ENCODE assay signal across 32 cellular contexts in the genomic region with DNA sequence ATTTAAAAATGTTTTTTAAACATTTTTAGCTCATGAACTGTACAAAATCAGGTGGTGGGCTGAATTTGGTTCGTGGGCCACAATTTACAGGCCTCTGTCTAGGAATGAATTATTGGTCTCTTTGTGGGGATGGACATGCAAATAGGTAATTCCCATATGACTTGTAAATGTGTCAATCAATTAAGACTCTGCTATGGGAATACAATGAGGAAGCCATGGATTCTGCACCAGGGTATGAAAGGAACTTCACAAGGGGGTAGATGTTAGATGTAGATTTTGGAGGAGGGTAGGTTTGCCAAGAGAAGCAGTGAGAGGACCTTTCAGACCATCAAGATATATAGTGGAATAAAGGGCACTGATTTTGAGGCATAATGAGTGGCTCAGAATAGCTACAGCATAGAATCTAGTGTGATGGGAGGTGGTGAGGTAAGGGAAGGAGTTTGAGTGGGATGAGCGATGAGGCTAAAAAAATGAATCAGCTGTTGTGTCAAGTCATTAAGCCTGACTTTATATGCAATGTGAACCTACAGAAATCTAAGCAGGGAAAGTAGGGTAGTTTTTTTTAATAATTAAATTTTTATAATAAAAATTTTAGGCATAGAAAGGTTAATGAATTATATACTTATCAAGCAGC. TPM values are rescaled to one million over a fixed set of nuclear protein-coding genes. Genes with fewer than 3 reads are reported as not detected.
"Had no signal": no experiment of that assay in that cellular context is flagged by ENCODE, and none has a peak within 500 bp of the region (broad histone marks: within the 10 kb centered on the region; RNA-seq: fewer than 3 reads in every experiment).

No MANE protein-coding gene starts in this region.

- H3K4me3 ChIP-seq: coronary artery, dorsolateral prefrontal cortex, esophagus muscularis mucosa, gastrocnemius medialis, heart left ventricle had no signal

- H3K4me1 ChIP-seq: esophagus muscularis mucosa, gastrocnemius medialis, heart left ventricle had no signal

- H3K4me3 Mint-ChIP-seq: activated B cell treated with CpG ODN at 0.5 μM for 24 hours; activated CD8-positive, alpha-beta T cell treated with anti-CD3 and anti-CD28 coated beads for 36 hours; activated naive CD4-positive, alpha-beta T cell treated with anti-CD3 and anti-CD28 coated beads, Interleukin-2, amount 10 ng/mL, durations not matched to agents 7 days and 5 days; activated naive CD8-positive, alpha-beta T cell treated with anti-CD3 and anti-CD28 coated beads, Interleukin-2, amount 10 ng/mL, durations not matched to agents 7 days and 5 days; activated T-cell treated with anti-CD3 and anti-CD28 coated beads, Interleukin-2, amount 50 U/mL, for 4 hours; activated T-helper 1 cell treated with anti-CD3 and anti-CD28 coated beads, Interleukin-12 subunit alpha, Interleukin-12 subunit beta, Interleukin-2, Interleukin-4 antibody, amounts not matched to agents 30 ng/mL and 10 ng/mL and 1 ng/mL, durations not matched to agents 14 hours and 24 hours and 36 hours; central memory CD8-positive, alpha-beta T cell; dendritic cell treated with granulocyte-macrophage colony-stimulating factor and Interleukin-4, amounts not matched to agents 40 ng/mL and 50 ng/mL, for 4 days; endodermal cell; T-helper 17 cell; T-helper 2 cell treated with Interferon-gamma antibody and Interleukin-4, amounts not matched to agents 5 μg/mL and 100 μg/mL, for 36 hours had no signal

- H3K27ac Mint-ChIP-seq: activated B cell treated with CpG ODN at 0.5 μM for 24 hours; activated CD8-positive, alpha-beta T cell treated with anti-CD3 and anti-CD28 coated beads for 36 hours; activated naive CD4-positive, alpha-beta T cell treated with anti-CD3 and anti-CD28 coated beads, Interleukin-2, amount 10 ng/mL, durations not matched to agents 7 days and 5 days; activated naive CD4-positive, alpha-beta T cell treated with anti-CD3 and anti-CD28 coated beads, Interleukin-2, amount 50 U/mL, for 72 hours; activated naive CD8-positive, alpha-beta T cell treated with anti-CD3 and anti-CD28 coated beads, Interleukin-2, amount 10 ng/mL, durations not matched to agents 7 days and 5 days; activated T-helper 1 cell treated with anti-CD3 and anti-CD28 coated beads, Interleukin-12 subunit alpha, Interleukin-12 subunit beta, Interleukin-2, Interleukin-4 antibody, amounts not matched to agents 30 ng/mL and 10 ng/mL and 1 ng/mL, durations not matched to agents 14 hours and 24 hours and 36 hours; dendritic cell treated with granulocyte-macrophage colony-stimulating factor and Interleukin-4, amounts not matched to agents 40 ng/mL and 50 ng/mL, for 4 days; endodermal cell; T-helper 17 cell; T-helper 2 cell treated with Interferon-gamma antibody and Interleukin-4, amounts not matched to agents 5 μg/mL and 100 μg/mL, for 36 hours had no signal

- FAIRE-seq: astrocyte, bronchial epithelial cell had no signal

- H3K4me1 Mint-ChIP-seq: activated B cell treated with CpG ODN at 0.5 μM for 24 hours; activated naive CD4-positive, alpha-beta T cell treated with anti-CD3 and anti-CD28 coated beads, Interleukin-2, amount 10 ng/mL, durations not matched to agents 7 days and 5 days; activated naive CD8-positive, alpha-beta T cell treated with anti-CD3 and anti-CD28 coated beads, Interleukin-2, amount 10 ng/mL, durations not matched to agents 7 days and 5 days; central memory CD8-positive, alpha-beta T cell; endodermal cell; T-helper 17 cell had no signal

- H3K27me3 ChIP-seq: gastrocnemius medialis had no signal

- H3K9me3 ChIP-seq: esophagus muscularis mucosa, gastrocnemius medialis, heart left ventricle had no signal

- H3K36me3 Mint-ChIP-seq: activated naive CD4-positive, alpha-beta T cell treated with anti-CD3 and anti-CD28 coated beads, Interleukin-2, amount 10 ng/mL, durations not matched to agents 7 days and 5 days; activated naive CD4-positive, alpha-beta T cell treated with anti-CD3 and anti-CD28 coated beads, Interleukin-2, amount 50 U/mL, for 72 hours; activated naive CD8-positive, alpha-beta T cell treated with anti-CD3 and anti-CD28 coated beads, Interleukin-2, amount 10 ng/mL, durations not matched to agents 7 days and 5 days had no signal

- H3K36me3 ChIP-seq: brain microvascular endothelial cell, esophagus muscularis mucosa, gastrocnemius medialis, heart left ventricle, WERI-Rb-1 had no signal

- H3K27ac ChIP-seq: brain microvascular endothelial cell, coronary artery, dorsolateral prefrontal cortex, esophagus muscularis mucosa, foreskin keratinocyte, gastrocnemius medialis, heart left ventricle, WERI-Rb-1 had no signal

- H3K9me3 Mint-ChIP-seq: activated B cell treated with CpG ODN at 0.5 μM for 24 hours; activated CD8-positive, alpha-beta T cell treated with anti-CD3 and anti-CD28 coated beads for 36 hours; activated naive CD4-positive, alpha-beta T cell treated with anti-CD3 and anti-CD28 coated beads, Interleukin-2, amount 10 ng/mL, durations not matched to agents 7 days and 5 days; activated naive CD4-positive, alpha-beta T cell treated with anti-CD3 and anti-CD28 coated beads, Interleukin-2, amount 50 U/mL, for 72 hours; activated naive CD8-positive, alpha-beta T cell treated with anti-CD3 and anti-CD28 coated beads, Interleukin-2, amount 10 ng/mL, durations not matched to agents 7 days and 5 days; activated T-cell treated with anti-CD3 and anti-CD28 coated beads, Interleukin-2, amount 50 U/mL, for 4 hours; activated T-helper 1 cell treated with anti-CD3 and anti-CD28 coated beads, Interleukin-12 subunit alpha, Interleukin-12 subunit beta, Interleukin-2, Interleukin-4 antibody, amounts not matched to agents 30 ng/mL and 10 ng/mL and 1 ng/mL, durations not matched to agents 14 hours and 24 hours and 36 hours; central memory CD8-positive, alpha-beta T cell; dendritic cell treated with granulocyte-macrophage colony-stimulating factor and Interleukin-4, amounts not matched to agents 40 ng/mL and 50 ng/mL, for 4 days; endodermal cell; T-helper 2 cell treated with Interferon-gamma antibody and Interleukin-4, amounts not matched to agents 5 μg/mL and 100 μg/mL, for 36 hours had no signal

- DNase-seq: activated B cell treated with CpG ODN at 0.5 μM for 24 hours; activated CD4-positive, alpha-beta T cell treated with anti-CD3 and anti-CD28 coated beads for 48 hours; activated CD4-positive, alpha-beta T cell treated with anti-CD3 and anti-CD28 coated beads, Interleukin-2, amount 50 U/mL, for 1 hour; activated CD4-positive, alpha-beta T cell treated with anti-CD3 and anti-CD28 coated beads, Interleukin-2, amount 50 U/mL, for 48 hours; activated CD8-positive, alpha-beta memory T cell treated with anti-CD3 and anti-CD28 coated beads for 24 hours; activated CD8-positive, alpha-beta T cell treated with anti-CD3 and anti-CD28 coated beads for 36 hours; activated gamma-delta T cell; activated naive CD4-positive, alpha-beta T cell; activated naive CD4-positive, alpha-beta T cell treated with anti-CD3 and anti-CD28 coated beads, Interleukin-2, amount 10 ng/mL, durations not matched to agents 7 days and 5 days; activated naive CD8-positive, alpha-beta T cell treated with anti-CD3 and anti-CD28 coated beads, Interleukin-2, amount 10 ng/mL, durations not matched to agents 7 days and 5 days; activated T-cell treated with anti-CD3 and anti-CD28 coated beads, Interleukin-2, amount 50 U/mL, for 4 hours; brain microvascular endothelial cell; dorsolateral prefrontal cortex; effector memory CD4-positive, alpha-beta T cell; endodermal cell; erythroblast; foreskin keratinocyte; gastrocnemius medialis; glutamatergic neuron; heart left ventricle; T-helper 17 cell; T1000; WERI-Rb-1 had no signal

RNA-seq across cellular contexts. Expression of a gene that starts 32.6 kb away (rescaled TPM):
- total RNA-seq: activated B cell treated with CpG ODN at 0.5 μM for 24 hours; activated CD8-positive, alpha-beta T cell treated with anti-CD3 and anti-CD28 coated beads for 36 hours; activated naive CD4-positive, alpha-beta T cell treated with anti-CD3 and anti-CD28 coated beads, Interleukin-2, amount 50 U/mL, for 72 hours; activated naive CD8-positive, alpha-beta T cell treated with anti-CD3 and anti-CD28 coated beads, Interleukin-2, amount 10 ng/mL, durations not matched to agents 7 days and 5 days; activated T-helper 1 cell treated with anti-CD3 and anti-CD28 coated beads, Interleukin-12 subunit alpha, Interleukin-12 subunit beta, Interleukin-2, Interleukin-4 antibody, amounts not matched to agents 30 ng/mL and 10 ng/mL and 1 ng/mL, durations not matched to agents 14 hours and 24 hours and 36 hours; bronchial epithelial cell had no signal
